16 cellular contexts compared by ENCODE assay signal in the genomic region with DNA sequence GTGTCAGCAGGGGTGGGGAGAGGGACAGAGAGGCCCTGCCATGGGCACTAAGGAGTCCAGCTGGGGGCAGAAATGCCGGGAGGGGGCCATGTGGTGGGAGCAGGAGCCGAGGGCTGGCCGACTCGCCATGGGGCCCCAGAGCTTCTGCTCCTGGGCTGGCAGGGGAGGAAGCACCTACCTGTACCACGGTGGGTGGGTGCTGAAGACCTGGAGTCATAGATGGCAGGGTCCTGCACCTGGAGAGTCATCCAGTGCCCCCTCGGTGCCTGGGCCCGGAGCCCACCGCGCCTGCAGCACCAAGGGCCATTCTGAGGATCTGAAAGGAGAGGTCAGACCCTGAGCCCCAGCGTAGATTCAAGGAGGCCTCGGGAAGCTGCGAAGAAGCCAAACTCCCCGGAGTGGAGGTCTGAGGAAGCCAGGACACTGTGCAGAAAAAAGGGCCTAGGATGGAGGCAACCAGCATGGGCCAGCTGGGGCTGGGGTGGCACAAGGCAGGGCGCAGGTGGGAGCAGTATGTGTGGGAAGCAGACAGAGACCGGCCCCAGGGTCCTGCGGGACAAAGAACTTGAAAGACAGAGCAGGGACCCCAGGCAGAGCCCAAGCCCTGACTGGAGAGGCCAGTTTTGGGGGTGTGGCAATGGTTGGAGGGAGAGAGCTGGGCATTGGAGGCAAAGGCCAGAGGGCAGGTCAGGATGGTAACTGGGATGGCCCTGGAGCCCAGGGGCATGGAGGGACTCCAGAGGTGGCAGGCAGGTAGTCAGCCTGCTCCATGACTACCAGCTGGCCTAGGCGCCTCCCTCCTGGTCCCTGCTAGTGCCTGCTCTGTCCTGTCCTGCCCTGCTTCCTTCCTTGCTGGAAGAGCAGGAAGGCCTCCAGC. TPM values are rescaled to one million over a fixed set of nuclear protein-coding genes. Genes with fewer than 3 reads are reported as not detected.
DNase-seq lines count a peak whose midpoint lies in the region; ATAC-seq, FAIRE-seq and TF ChIP-seq lines count a peak whose summit lies in the region.
"Had no signal": no experiment of that assay in that cellular context is flagged by ENCODE, and none has a peak within 500 bp of the region (broad histone marks: within the 10 kb centered on the region; RNA-seq: fewer than 3 reads in every experiment).

No MANE protein-coding gene starts in this region.

- H4K20me1 ChIP-seq in neural cell (ENCODE audit: insufficient read depth) = no peaks in the 10 kb centered on the region
- H4K20me1 ChIP-seq: BLaER1 had no signal

- H3K36me3 ChIP-seq in Caco-2 (ENCODE audit: control insufficient read depth, insufficient read depth, low read length) = no peaks in the 10 kb centered on the region
- no peaks in the 10 kb centered on the region for H3K36me3 ChIP-seq in Panc1 (ENCODE audit: control insufficient read depth, insufficient read depth, low read length)
- no peaks in the 10 kb centered on the region for H3K36me3 ChIP-seq in neural cell (ENCODE audit: insufficient read depth, low read length)
- no peaks in the 10 kb centered on the region for H3K36me3 ChIP-seq in pancreas
- H3K36me3 ChIP-seq: BLaER1, WERI-Rb-1 had no signal

- H3K27me3 Mint-ChIP-seq in Caco-2 (ENCODE audit: insufficient read depth, unreplicated experiment) (peaks cover 13% of the 10 kb centered on the region), glutamatergic neuron (ENCODE audit: unreplicated experiment) (peaks cover 13% of the 10 kb centered on the region)
- H3K27me3 Mint-ChIP-seq in dendritic cell treated with granulocyte-macrophage colony-stimulating factor and Interleukin-4, amounts not matched to agents 40 ng/mL and 50 ng/mL, for 4 days = peaks cover 21% of the 10 kb centered on the region

- in situ Hi-C loops in Panc1 (cut with HindIII; ENCODE audit: low pct_unique_long_range_greater_than_20kb, low sequenced_read_pairs) = no loop called here

- no peak for DNase-seq in Caco-2
- no peak for DNase-seq in Panc1 (ENCODE audit: low read depth, low spot score)
- DNase-seq in pancreas = no peak
- DNase-seq in glutamatergic neuron = no peak
- no peak for DNase-seq in NCI-H2081 (lab: John Stamatoyannopoulos, UW)
- DNase-seq: EL, erythroblast, KBM-7, NCI-H1105 treated with DMSO at 0.1 percent for 48 hours had no signal

- CTCF ChIA-PET in Caco-2 (lab: Charles Lee) (no interaction called here), Panc1 (lab: Charles Lee) (no interaction called here)

- H3K27ac ChIP-seq in Panc1 (ENCODE audit: low read length) = no peak overlapping the region
- H3K27ac ChIP-seq in neural cell (ENCODE audit: low read length) = no peak overlapping the region
- H3K27ac ChIP-seq in pancreas = peak overlapping the region in 1 of 4 donors; percentile 37
- H3K27ac ChIP-seq: BLaER1, SK-N-MC, WERI-Rb-1 had no signal

- ATAC-seq in Panc1 (peak; percentile 29), GM19467 (IDR thresholded peaks at IDR 0.05; ENCODE audit: unreplicated experiment) (no peak), pancreas (no peak)

- intact Hi-C loops in Caco-2 (cut with micrococcal nuclease; ENCODE audit: unreplicated experiment) = no loop called here
- intact Hi-C loops in Panc1 (cut with micrococcal nuclease; ENCODE audit: unreplicated experiment) = no loop called here
- intact Hi-C loops in dendritic cell treated with granulocyte-macrophage colony-stimulating factor and Interleukin-4, amounts not matched to agents 40 ng/mL and 50 ng/mL, for 4 days (cut with micrococcal nuclease) = no loop called here
- intact Hi-C loops in pancreas (cut with DNase I) = no loop called here

- FAIRE-seq in pancreas (lab: Jason Lieb, UNC) = no peak
- FAIRE-seq: colon had no signal

- H3F3A ChIP-seq in neural cell (ENCODE audit: insufficient read depth, low read length, poor library complexity, severe bottlenecking) = no peaks in the 10 kb centered on the region

- TF ChIP-seq CTCF in Caco-2 (IDR thresholded peaks at IDR 0.05; ENCODE audit: insufficient read depth in 1 of 2, low read depth in 1 of 2, low read length in 1 of 2, severe bottlenecking in 1 of 2, unreplicated experiment in 1 of 2) (no peak), Panc1 (IDR thresholded peaks at IDR 0.05) (no peak), neural cell (IDR thresholded peaks at IDR 0.05; ENCODE audit: poor library complexity, severe bottlenecking) (no peak), pancreas (IDR thresholded peaks at IDR 0.05) (no peak), glutamatergic neuron (IDR thresholded peaks at IDR 0.05; ENCODE audit: partially characterized antibody, unreplicated experiment) (no peak)

- H3K79me2 ChIP-seq in neural cell (replicated peaks; ENCODE audit: insufficient read depth, low read length) = no peaks in the 10 kb centered on the region

- BruUV-seq in Caco-2 (replicated peaks; lab: Mats Ljungman, UMichigan) (no TSS peak), Panc1 (replicated peaks; lab: Mats Ljungman, UMichigan) (no TSS peak)

- H3K4me1 Mint-ChIP-seq in Caco-2 (ENCODE audit: low read depth, unreplicated experiment) (no peaks in the 10 kb centered on the region), glutamatergic neuron (ENCODE audit: low read depth, unreplicated experiment) (no peaks in the 10 kb centered on the region)
- H3K4me1 Mint-ChIP-seq in dendritic cell treated with granulocyte-macrophage colony-stimulating factor and Interleukin-4, amounts not matched to agents 40 ng/mL and 50 ng/mL, for 4 days (ENCODE audit: low read depth) = peaks cover 70% of the 10 kb centered on the region

- no peak overlapping the region for H2AFZ ChIP-seq in neural cell (ENCODE audit: low read depth, low read length)

- H3K27me3 ChIP-seq in Caco-2 (replicated peaks; ENCODE audit: control insufficient read depth, insufficient read depth, low read length) = no peaks in the 10 kb centered on the region
- H3K27me3 ChIP-seq in Panc1 (ENCODE audit: control insufficient read depth, insufficient read depth, low read length) = no peaks in the 10 kb centered on the region
- H3K27me3 ChIP-seq in neural cell (ENCODE audit: insufficient read depth, low read depth, low read length) = no peaks in the 10 kb centered on the region
- no peaks in the 10 kb centered on the region for H3K27me3 ChIP-seq in pancreas

- H3K27ac Mint-ChIP-seq in Caco-2 (ENCODE audit: unreplicated experiment) (no peak overlapping the region), glutamatergic neuron (ENCODE audit: unreplicated experiment) (no peak overlapping the region)
- H3K27ac Mint-ChIP-seq in dendritic cell treated with granulocyte-macrophage colony-stimulating factor and Interleukin-4, amounts not matched to agents 40 ng/mL and 50 ng/mL, for 4 days = peak overlapping the region; percentile 0

- H3K4me3 Mint-ChIP-seq in Caco-2 (ENCODE audit: unreplicated experiment) (peak overlapping the region; percentile 42), glutamatergic neuron (ENCODE audit: unreplicated experiment) (no peak overlapping the region)
- H3K4me3 Mint-ChIP-seq in dendritic cell treated with granulocyte-macrophage colony-stimulating factor and Interleukin-4, amounts not matched to agents 40 ng/mL and 50 ng/mL, for 4 days = peak overlapping the region; percentile 65

- no peak overlapping the region for H3K9ac ChIP-seq in neural cell (ENCODE audit: low read length)
- H3K9ac ChIP-seq: BLaER1 had no signal

- no peak for TF ChIP-seq RAD21 in neural cell (conservative IDR thresholded peaks at IDR 0.05)

- no peak for TF ChIP-seq EP300 in neural cell (conservative IDR thresholded peaks at IDR 0.05; ENCODE audit: poor library complexity, severe bottlenecking)

- WGBS in pancreas, 2 donors = 74 to 82% methylated on average over 17 of the region's 17 CpGs

- POLR2A ChIA-PET in Caco-2 (lab: Charles Lee) (no interaction called here), Panc1 (lab: Charles Lee) (no interaction called here)

- peaks cover 12% of the 10 kb centered on the region; the same call in 1 of the 2 replicates for H3K4me1 ChIP-seq in Caco-2
- H3K4me1 ChIP-seq in Panc1 (ENCODE audit: control insufficient read depth, insufficient read depth, low read length) = peaks cover 5% of the 10 kb centered on the region; the same call in 1 of the 2 replicates
- H3K4me1 ChIP-seq in pancreas = peaks cover 0 to 12% (median 0%) of the 10 kb centered on the region in 3 donors

- H3K4me3 ChIP-seq in Caco-2 (ENCODE audit: low read depth, low read length) (no peak overlapping the region), Panc1 (ENCODE audit: low read depth in 2 of 2, low read length in 2 of 2) (no peak overlapping the region), neural cell (ENCODE audit: low read length) (peak overlapping the region; percentile 70), pancreas (no peak overlapping the region)
- H3K4me3 ChIP-seq: BLaER1, SK-N-MC had no signal

- no peak overlapping the region for H3K4me2 ChIP-seq in neural cell (ENCODE audit: low read length)

- H3K9me3 Mint-ChIP-seq in Caco-2 (ENCODE audit: unreplicated experiment) (no peaks in the 10 kb centered on the region), glutamatergic neuron (ENCODE audit: unreplicated experiment) (peaks cover 6% of the 10 kb centered on the region)
- H3K9me3 Mint-ChIP-seq in dendritic cell treated with granulocyte-macrophage colony-stimulating factor and Interleukin-4, amounts not matched to agents 40 ng/mL and 50 ng/mL, for 4 days = no peaks in the 10 kb centered on the region

- H3K36me3 Mint-ChIP-seq in Caco-2 (ENCODE audit: insufficient read depth, unreplicated experiment) (no peaks in the 10 kb centered on the region), glutamatergic neuron (ENCODE audit: unreplicated experiment) (no peaks in the 10 kb centered on the region)
- H3K36me3 Mint-ChIP-seq in dendritic cell treated with granulocyte-macrophage colony-stimulating factor and Interleukin-4, amounts not matched to agents 40 ng/mL and 50 ng/mL, for 4 days (ENCODE audit: low read depth) = no peaks in the 10 kb centered on the region

- H3K9me2 ChIP-seq in neural cell (ENCODE audit: insufficient read depth, low read length) = no peaks in the 10 kb centered on the region

- H3K9me3 ChIP-seq in Caco-2 = no peaks in the 10 kb centered on the region
- no peaks in the 10 kb centered on the region for H3K9me3 ChIP-seq in Panc1 (ENCODE audit: control insufficient read depth, insufficient read depth, low read depth, low read length)
- H3K9me3 ChIP-seq in neural cell (ENCODE audit: low read length) = no peaks in the 10 kb centered on the region
- no peaks in the 10 kb centered on the region for H3K9me3 ChIP-seq in pancreas
- H3K9me3 ChIP-seq: BLaER1 had no signal

RNA-seq across cellular contexts. Expression of a gene that starts 26.7 kb away (rescaled TPM):
- total RNA-seq in Caco-2 (2022) (20.2 and 27.8 TPM in 2 replicates), Panc1 (2021; ENCODE audit: unreplicated experiment) (27.8 TPM), pancreas (10 to 100 TPM; 13.0 to 30.8 (median 15.3) TPM), glutamatergic neuron (ENCODE audit: unreplicated experiment) (5.1 TPM)
- 35.9 TPM for polyA plus RNA-seq in Panc1 (2012; ENCODE audit: insufficient read length)
- polyA plus RNA-seq in neural cell (199 and 216 TPM in 2 replicates), pancreas (10 to 100 TPM; 46.6 to 69.9 TPM)
- 131 and 132 TPM in 2 replicates for polyA minus RNA-seq in neural cell

RNA-seq across cellular contexts. Expression of a gene that starts 42.9 kb away (rescaled TPM):
- total RNA-seq in Caco-2 (2022) (30.9 and 34.0 TPM in 2 replicates), Panc1 (2021; ENCODE audit: unreplicated experiment) (44.9 TPM), pancreas (10 to 100 TPM; 12.8 to 27.9 (median 18.9) TPM), glutamatergic neuron (ENCODE audit: unreplicated experiment) (38.1 TPM)
- polyA plus RNA-seq in Panc1 (2012; ENCODE audit: insufficient read length) = 43.7 TPM
- polyA plus RNA-seq in neural cell (22.1 and 22.5 TPM in 2 replicates), pancreas (10 to 100 TPM; 35.3 to 38.6 TPM)
- 25.9 and 33.6 TPM in 2 replicates for polyA minus RNA-seq in neural cell

RNA-seq across cellular contexts. Expression of a gene that starts 48.2 kb away (rescaled TPM):
- total RNA-seq in Caco-2 (2022) (50.8 and 57.8 TPM in 2 replicates), Panc1 (2021; ENCODE audit: unreplicated experiment) (64.4 TPM), pancreas (10 to 100 TPM in 4 of 6 donors, 1 to 10 TPM in 2; 7.1 to 13.6 (median 11.9) TPM), glutamatergic neuron (ENCODE audit: unreplicated experiment) (39.1 TPM)
- polyA plus RNA-seq in Panc1 (2012; ENCODE audit: insufficient read length) = 53.9 TPM
- polyA plus RNA-seq in neural cell (32.7 and 45.8 TPM in 2 replicates), pancreas (10 to 100 TPM in 1 of 2 donors, 1 to 10 TPM in 1; 9.7 to 10.9 TPM)
- 37.7 and 39.2 TPM in 2 replicates for polyA minus RNA-seq in neural cell
